ENCODE assay signal across 28 cellular contexts in the genomic region with DNA sequence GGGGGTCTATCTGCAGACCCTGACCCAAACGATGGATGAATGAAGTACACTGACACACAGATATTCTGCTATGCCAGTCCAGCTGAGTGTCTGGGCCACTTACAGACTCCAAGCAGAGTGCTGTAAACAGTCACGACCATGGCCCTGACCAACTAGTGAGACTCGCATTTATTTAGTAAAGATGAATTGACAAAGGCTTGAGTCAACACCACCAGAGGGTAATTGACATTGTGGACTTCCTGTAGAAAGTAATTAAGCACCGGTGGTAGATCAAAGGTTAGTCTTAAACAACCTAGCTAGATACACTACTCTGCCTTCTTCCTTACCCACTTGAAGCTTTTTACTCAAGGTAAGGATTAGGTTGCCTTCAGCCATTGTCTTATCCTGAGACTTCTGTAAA.
"Had no signal": no experiment of that assay in that cellular context is flagged by ENCODE, and none has a peak within 500 bp of the region (broad histone marks: within the 10 kb centered on the region; RNA-seq: fewer than 3 reads in every experiment).

No MANE protein-coding gene starts in this region.

- H3K9me3 ChIP-seq: esophagus squamous epithelium, prostate gland, sigmoid colon, suprapubic skin, upper lobe of right lung, uterus had no signal

- ATAC-seq: effector memory CD8-positive, alpha-beta T cell; heart right ventricle; left cardiac atrium; left lung; naive thymus-derived CD8-positive, alpha-beta T cell; stimulated activated naive CD8-positive, alpha-beta T cell treated with anti-CD3 and anti-CD28 coated beads, Interleukin-15, amount 100 ng/mL, for 72 hours; upper lobe of right lung had no signal

- H3K27ac ChIP-seq: esophagus squamous epithelium, heart right ventricle, left lung, prostate gland, right atrium auricular region, sigmoid colon, spleen, suprapubic skin, transverse colon, upper lobe of right lung, uterus had no signal

- H3K4me1 ChIP-seq: right atrium auricular region, spleen, suprapubic skin, uterus had no signal

- DNase-seq: cortex of kidney; effector memory CD8-positive, alpha-beta T cell; erythroblast; esophagus squamous epithelium; foreskin melanocyte; glutamatergic neuron; heart right ventricle; hippocampal formation; left cardiac atrium; left lung; mesendoderm; midbrain; naive thymus-derived CD8-positive, alpha-beta T cell; nephron progenitor cell; nucleus accumbens; sigmoid colon; spleen; stimulated activated CD4-positive, alpha-beta T cell treated with anti-CD3 and anti-CD28 coated beads, Interleukin-2, amount 100 ng/mL, for 48 hours; stimulated activated naive CD4-positive, alpha-beta T cell; stimulated activated naive CD8-positive, alpha-beta T cell treated with anti-CD3 and anti-CD28 coated beads, Interleukin-15, amount 100 ng/mL, for 72 hours; transverse colon; upper lobe of right lung; uterus had no signal

- FAIRE-seq: endometrium, islet of Langerhans had no signal

- H3K36me3 ChIP-seq: esophagus squamous epithelium, heart right ventricle, left lung, prostate gland, right atrium auricular region, sigmoid colon, spleen, suprapubic skin, transverse colon, upper lobe of right lung, uterus had no signal

- H3K27me3 ChIP-seq: esophagus squamous epithelium, heart right ventricle, left lung, right atrium auricular region, sigmoid colon, spleen, suprapubic skin, transverse colon, upper lobe of right lung, uterus had no signal

- H3K4me3 ChIP-seq: esophagus squamous epithelium, heart right ventricle, left lung, prostate gland, right atrium auricular region, sigmoid colon, spleen, suprapubic skin, transverse colon, upper lobe of right lung, uterus had no signal
